20 cellular contexts compared by ENCODE assay signal in genomic region chr11:40877981-40878380, GRCh38.
"Had no signal": no experiment of that assay in that cellular context is flagged by ENCODE, and none has a peak within 500 bp of the region (broad histone marks: within the 10 kb centered on the region; RNA-seq: fewer than 3 reads in every experiment).

No MANE protein-coding gene starts in this region.

- DNase-seq: activated CD4-positive, alpha-beta T cell treated with anti-CD3 and anti-CD28 coated beads for 4 hours; activated effector memory CD4-positive, alpha-beta T cell treated with anti-CD3 and anti-CD28 coated beads, Interleukin-2, amount 50 U/mL, for 16 hours; activated naive CD4-positive, alpha-beta T cell treated with Interleukin-2 at 50 U/mL for 16 hours; activated naive CD8-positive, alpha-beta T cell treated with anti-CD3 and anti-CD28 coated beads for 36 hours; activated T-cell treated with anti-CD3 and anti-CD28 coated beads, Interleukin-2, amount 50 U/mL, for 4 hours; caudate nucleus; colonic mucosa; MV-4-11; NCI-H1092 treated with DMSO at 0.1 percent for 48 hours; NCI-H1436 treated with DMSO at 0.1 percent for 48 hours; NCI-H187 treated with DMSO at 0.1 percent for 48 hours; NCI-H2081 treated with DMSO at 0.1 percent for 48 hours; NCI-H446; NCI-H524 treated with DMSO at 0.1 percent for 48 hours; NCI-H774; PC-9; SHP77 treated with DMSO at 0.1 percent for 48 hours; T-cell; T-helper 2 cell; T1000 had no signal
